1 cellular context compared by ENCODE assay signal in the genomic region with DNA sequence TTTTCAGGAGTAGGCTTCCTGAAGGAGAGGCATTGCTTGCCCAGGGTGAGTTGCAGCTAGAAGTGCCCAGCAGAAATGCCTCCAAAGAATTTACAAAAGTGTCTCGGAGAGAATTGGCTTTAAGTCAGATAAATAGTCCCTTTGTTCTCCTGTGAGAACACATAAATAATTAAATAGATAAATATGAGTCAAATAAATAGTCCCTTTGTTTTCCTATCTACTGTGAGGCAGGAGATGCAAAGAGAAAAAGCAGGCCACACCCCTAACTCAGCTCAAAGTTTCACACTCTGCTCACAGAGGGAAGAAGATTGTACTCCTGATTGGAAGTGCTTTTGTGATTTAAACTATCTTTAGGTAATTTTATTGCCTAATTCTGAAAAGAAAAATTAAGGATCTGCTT.
TF ChIP-seq lines count a peak whose summit lies in the region.

No MANE protein-coding gene starts in this region.

TF ChIP-seq in HepG2, 621 proteins besides CTCF, POLR2A, EP300 and RAD21 (continued from another document):
- TF ChIP-seq SP5 (CRISPR knock-in tag; IDR thresholded peaks at IDR 0.05; ENCODE audit: borderline replicate concordance, low read depth) (no peak), TARDBP (CRISPR knock-in tag; IDR thresholded peaks at IDR 0.05) (no peak), ZSCAN29 (CRISPR knock-in tag; conservative IDR thresholded peaks at IDR 0.05) (no peak)
